In genomic region chr11:85123752-85124231, GRCh38 we compare ENCODE assay signal across 10 cellular contexts.
A peak's percentile ranks its signal among the peaks of the same experiment; 100 is the strongest.
DNase-seq lines count a peak whose midpoint lies in the region; ATAC-seq and TF ChIP-seq lines count a peak whose summit lies in the region.
"Had no signal": no experiment of that assay in that cellular context is flagged by ENCODE, and none has a peak within 500 bp of the region (broad histone marks: within the 10 kb centered on the region; RNA-seq: fewer than 3 reads in every experiment).

No MANE protein-coding gene starts in this region.

- H3K27ac Mint-ChIP-seq in activated naive CD4-positive, alpha-beta T cell treated with anti-CD3 and anti-CD28 coated beads, Interleukin-2, amount 50 U/mL, for 72 hours = no peak overlapping the region

- ATAC-seq in GM19043 (IDR thresholded peaks at IDR 0.05; ENCODE audit: low read depth, unreplicated experiment) = peak; percentile 94
- peak; percentile 95 for ATAC-seq in HG02759 (IDR thresholded peaks at IDR 0.05; ENCODE audit: unreplicated experiment)
- peak; percentile 84 for ATAC-seq in HG03575 (IDR thresholded peaks at IDR 0.05; ENCODE audit: extremely low read depth, insufficient number of reproducible peaks, low FRiP score, unreplicated experiment)
- no peak for ATAC-seq in activated naive CD4-positive, alpha-beta T cell treated with anti-CD3 and anti-CD28 coated beads, Interleukin-2, amount 50 U/mL, for 72 hours

- in situ Hi-C loops in GM23248 (cut with MboI) = no loop called here

- H3K27ac ChIP-seq in smooth muscle cell (ENCODE audit: low read depth) = no peak overlapping the region
- no peak overlapping the region for H3K27ac ChIP-seq in GM23248

- H2AFZ ChIP-seq in smooth muscle cell (ENCODE audit: low read depth) (peak overlapping the region; percentile 50), GM23248 (no peak overlapping the region)

- DNase-seq in smooth muscle cell (lab: John Stamatoyannopoulos, UW; ENCODE audit: unreplicated experiment) = no peak
- no peak for DNase-seq in GM23248
- no peak for DNase-seq in activated T-cell treated with anti-CD3 and anti-CD28 coated beads, Interleukin-2, amount 50 U/mL, for 48 hours
- no peak for DNase-seq in activated naive CD4-positive, alpha-beta T cell treated with anti-CD3 and anti-CD28 coated beads, Interleukin-2, amount 50 U/mL, for 72 hours (ENCODE audit: low spot score in 2 of 2)
- DNase-seq: glutamatergic neuron, KG1 had no signal

- H3K4me2 ChIP-seq in smooth muscle cell (peak overlapping the region; percentile 8), GM23248 (ENCODE audit: unreplicated experiment) (no peak overlapping the region)

- H3F3A ChIP-seq in smooth muscle cell (ENCODE audit: low read depth) = no peaks in the 10 kb centered on the region
- H3F3A ChIP-seq in GM23248 (ENCODE audit: insufficient read depth) = no peaks in the 10 kb centered on the region

- peaks cover 16 to 29% of the 10 kb centered on the region in 2 donors for H3K9me3 Mint-ChIP-seq in activated naive CD4-positive, alpha-beta T cell treated with anti-CD3 and anti-CD28 coated beads, Interleukin-2, amount 50 U/mL, for 72 hours
- H3K9me3 Mint-ChIP-seq: neural crest cell had no signal

- H3K4me1 ChIP-seq in smooth muscle cell (ENCODE audit: low read depth) (no peaks in the 10 kb centered on the region), GM23248 (ENCODE audit: insufficient read depth) (no peaks in the 10 kb centered on the region)

- 11% methylated on average over 1 of the region's 1 CpG for WGBS in smooth muscle cell (ENCODE audit: low lambda C conversion rate)
- 77 to 96% methylated on average over 1 of the region's 1 CpG for WGBS in GM23248 (ENCODE audit: low coverage in 1 of 2, low lambda C conversion rate in 2 of 2, missing lambda C conversion rate in 2 of 2), 2 experiments

- H3K9me2 ChIP-seq in GM23248 (ENCODE audit: insufficient read depth) = no peaks in the 10 kb centered on the region

- H4K20me1 ChIP-seq in smooth muscle cell (ENCODE audit: low read depth) (no peaks in the 10 kb centered on the region), GM23248 (ENCODE audit: insufficient read depth) (no peaks in the 10 kb centered on the region)

- H3K9ac ChIP-seq in smooth muscle cell (ENCODE audit: low read depth) = no peak overlapping the region
- H3K9ac ChIP-seq in GM23248 = no peak overlapping the region

- H3K27me3 ChIP-seq in smooth muscle cell (ENCODE audit: low read depth) (no peaks in the 10 kb centered on the region), GM23248 (replicated peaks; ENCODE audit: insufficient read depth) (no peaks in the 10 kb centered on the region)

- H3K79me2 ChIP-seq in smooth muscle cell (ENCODE audit: low read depth) (no peaks in the 10 kb centered on the region), GM23248 (ENCODE audit: insufficient read depth) (no peaks in the 10 kb centered on the region)

- no peaks in the 10 kb centered on the region for H3K9me3 ChIP-seq in smooth muscle cell (replicated peaks; ENCODE audit: low read depth)
- H3K9me3 ChIP-seq in GM23248 (ENCODE audit: low read depth) = no peaks in the 10 kb centered on the region

- no peaks in the 10 kb centered on the region for H3K36me3 Mint-ChIP-seq in activated naive CD4-positive, alpha-beta T cell treated with anti-CD3 and anti-CD28 coated beads, Interleukin-2, amount 50 U/mL, for 72 hours

- H3K36me3 ChIP-seq in smooth muscle cell (ENCODE audit: low read depth) (no peaks in the 10 kb centered on the region), GM23248 (ENCODE audit: low read depth) (no peaks in the 10 kb centered on the region)

- H3K4me3 ChIP-seq in smooth muscle cell (no peak overlapping the region), GM23248 (no peak overlapping the region)

- no peak for TF ChIP-seq CTCF in smooth muscle cell (IDR thresholded peaks at IDR 0.05; ENCODE audit: borderline replicate concordance, insufficient read depth, poor library complexity, severe bottlenecking)

Comparison
In these comparisons a context has a peak if more than half of its experiments do, and no peak if none do; other contexts are left out.
1. ATAC-seq: peak in GM19043 (single experiment), HG02759 (single experiment) and HG03575 (single experiment); none in activated naive CD4-positive, alpha-beta T cell treated with anti-CD3 and anti-CD28 coated beads, Interleukin-2, amount 50 U/mL, for 72 hours (0 of 2).